ENCODE assay signal across 8 cellular contexts in genomic region chr11:43681543-43681942, GRCh38. TPM values are rescaled to one million over a fixed set of nuclear protein-coding genes. Genes with fewer than 3 reads are reported as not detected.
DNase-seq lines count a peak whose midpoint lies in the region; ATAC-seq and TF ChIP-seq lines count a peak whose summit lies in the region.

No MANE protein-coding gene starts in this region.

- no peak for ATAC-seq in central memory CD8-positive, alpha-beta T cell (replicated peaks; ENCODE audit: extremely low read depth, poor library complexity, severe bottlenecking)
- ATAC-seq in mucosa of descending colon, result no peak
- no peak for ATAC-seq in GM21737 (IDR thresholded peaks at IDR 0.05; ENCODE audit: unreplicated experiment)

- H3K36me3 ChIP-seq in mucosa of descending colon (ENCODE audit: low read depth), result no peaks in the 10 kb centered on the region

- peaks cover 15% of the 10 kb centered on the region for H3K36me3 Mint-ChIP-seq in central memory CD8-positive, alpha-beta T cell (ENCODE audit: insufficient read depth)

- H3K9me3 Mint-ChIP-seq in central memory CD8-positive, alpha-beta T cell, result no peaks in the 10 kb centered on the region

- no peaks in the 10 kb centered on the region for H3K9me3 ChIP-seq in mucosa of descending colon

- H3K4me1 Mint-ChIP-seq in central memory CD8-positive, alpha-beta T cell, result peaks cover 25% of the 10 kb centered on the region

- no peaks in the 10 kb centered on the region for H3K27me3 Mint-ChIP-seq in central memory CD8-positive, alpha-beta T cell

- peak overlapping the region; percentile 98 for H3K27ac Mint-ChIP-seq in central memory CD8-positive, alpha-beta T cell (ENCODE audit: low read depth)

- no peak for TF ChIP-seq CTCF in mucosa of descending colon (IDR thresholded peaks at IDR 0.05)

- H3K4me3 Mint-ChIP-seq in central memory CD8-positive, alpha-beta T cell, result peak overlapping the region; percentile 92

- peaks cover 4% of the 10 kb centered on the region for H3K4me1 ChIP-seq in mucosa of descending colon (ENCODE audit: low read depth)

- H3K4me3 ChIP-seq in mucosa of descending colon, result peak overlapping the region; percentile 51

- DNase-seq in NCI-H2081 (lab: John Stamatoyannopoulos, UW) (peak; percentile 14 to 43), NCI-H2081 treated with DMSO at 0.1 percent for 48 hours (lab: John Stamatoyannopoulos, UW) (no peak), NCI-H524 treated with DMSO at 0.1 percent for 48 hours (lab: John Stamatoyannopoulos, UW) (peak; percentile 3), mucosa of descending colon (no peak), DMS114 treated with DMSO at 0.1 percent for 48 hours (lab: John Stamatoyannopoulos, UW; ENCODE audit: unreplicated experiment) (no peak), NK-92 (lab: John Stamatoyannopoulos, UW; ENCODE audit: unreplicated experiment) (no peak)
- DNase-seq in central memory CD8-positive, alpha-beta T cell (ENCODE audit: low spot score in 2 of 2), result no peak

- intact Hi-C loops in mucosa of descending colon (cut with DNase I, micrococcal nuclease), result no loop called here

RNA-seq across cellular contexts. Expression of gene HSD17B12, which starts 1.0 kb away (rescaled TPM):
- 100 to 1,000 TPM in 2 of 3 donors, 10 to 100 TPM in 1; 63.0 to 119 (median 114) TPM for total RNA-seq in mucosa of descending colon

Comparison
In these comparisons a context has a peak if more than half of its experiments do, and no peak if none do; other contexts are left out.
1. DNase-seq: peak in NCI-H2081 (2 of 2) and NCI-H524 treated with DMSO at 0.1 percent for 48 hours (single experiment); none in NCI-H2081 treated with DMSO at 0.1 percent for 48 hours (single experiment), central memory CD8-positive, alpha-beta T cell (0 of 2), mucosa of descending colon (0 of 3), DMS114 treated with DMSO at 0.1 percent for 48 hours (single experiment) and NK-92 (single experiment).